Comparison of ENCODE assay signal across 5 cellular contexts in the genomic region with DNA sequence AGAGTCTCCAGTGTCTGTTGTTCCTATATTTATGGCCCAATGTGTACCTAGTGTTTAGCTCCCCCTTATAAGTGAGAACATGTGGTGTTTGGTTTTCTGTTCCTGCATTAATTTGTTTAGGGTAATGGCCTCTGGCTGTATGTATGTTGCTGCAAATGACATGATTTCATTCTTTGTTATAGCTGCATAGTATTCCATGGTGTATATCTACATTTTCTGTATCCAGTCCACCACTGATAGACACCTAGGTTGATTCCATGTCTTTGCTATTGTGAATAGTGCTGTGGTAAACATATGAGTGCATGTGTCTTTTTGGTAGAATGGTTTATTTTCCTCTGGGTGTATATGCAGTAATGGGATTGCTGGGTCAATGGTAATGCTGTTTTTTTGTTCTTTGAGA. TPM values are rescaled to one million over a fixed set of nuclear protein-coding genes. Genes with fewer than 3 reads are reported as not detected.
"Had no signal": no experiment of that assay in that cellular context is flagged by ENCODE, and none has a peak within 500 bp of the region (broad histone marks: within the 10 kb centered on the region; RNA-seq: fewer than 3 reads in every experiment).

No MANE protein-coding gene starts in this region.

RNA-seq across cellular contexts. Expression of gene AGT, which starts 15.0 kb away (rescaled TPM):
- total RNA-seq: GM23248, GM23338, H1, H9 had no signal
- polyA plus RNA-seq: GM23248 had no signal

RNA-seq across cellular contexts. Expression of gene CAPN9, which starts 48.2 kb away (rescaled TPM):
- total RNA-seq: GM23248, HFFc6 had no signal
- polyA plus RNA-seq: GM23248, GM23338 had no signal
